ENCODE assay signal across 1 cellular context in genomic region chr5:147170603-147171002, GRCh38.
TF ChIP-seq lines count a peak whose summit lies in the region.

No MANE protein-coding gene starts in this region.

TF ChIP-seq in GM12878, 131 proteins besides CTCF, POLR2A, EP300 and RAD21 (continued from another document):
- TF ChIP-seq CUX1 (IDR thresholded peaks at IDR 0.05; ENCODE audit: insufficient replicate concordance, low read depth, low read length): no peak
- TF ChIP-seq, protein P1, sequence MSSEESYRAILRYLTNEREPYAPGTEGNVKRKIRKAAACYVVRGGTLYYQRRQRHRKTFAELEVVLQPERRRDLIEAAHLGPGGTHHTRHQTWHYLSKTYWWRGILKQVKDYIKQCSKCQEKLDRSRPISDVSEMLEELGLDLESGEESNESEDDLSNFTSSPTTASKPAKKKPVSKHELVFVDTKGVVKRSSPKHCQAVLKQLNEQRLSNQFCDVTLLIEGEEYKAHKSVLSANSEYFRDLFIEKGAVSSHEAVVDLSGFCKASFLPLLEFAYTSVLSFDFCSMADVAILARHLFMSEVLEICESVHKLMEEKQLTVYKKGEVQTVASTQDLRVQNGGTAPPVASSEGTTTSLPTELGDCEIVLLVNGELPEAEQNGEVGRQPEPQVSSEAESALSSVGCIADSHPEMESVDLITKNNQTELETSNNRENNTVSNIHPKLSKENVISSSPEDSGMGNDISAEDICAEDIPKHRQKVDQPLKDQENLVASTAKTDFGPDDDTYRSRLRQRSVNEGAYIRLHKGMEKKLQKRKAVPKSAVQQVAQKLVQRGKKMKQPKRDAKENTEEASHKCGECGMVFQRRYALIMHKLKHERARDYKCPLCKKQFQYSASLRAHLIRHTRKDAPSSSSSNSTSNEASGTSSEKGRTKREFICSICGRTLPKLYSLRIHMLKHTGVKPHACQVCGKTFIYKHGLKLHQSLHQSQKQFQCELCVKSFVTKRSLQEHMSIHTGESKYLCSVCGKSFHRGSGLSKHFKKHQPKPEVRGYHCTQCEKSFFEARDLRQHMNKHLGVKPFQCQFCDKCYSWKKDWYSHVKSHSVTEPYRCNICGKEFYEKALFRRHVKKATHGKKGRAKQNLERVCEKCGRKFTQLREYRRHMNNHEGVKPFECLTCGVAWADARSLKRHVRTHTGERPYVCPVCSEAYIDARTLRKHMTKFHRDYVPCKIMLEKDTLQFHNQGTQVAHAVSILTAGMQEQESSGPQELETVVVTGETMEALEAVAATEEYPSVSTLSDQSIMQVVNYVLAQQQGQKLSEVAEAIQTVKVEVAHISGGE (CRISPR knock-in tag; IDR thresholded peaks at IDR 0.05): no peak
